1 cellular context compared by ENCODE assay signal in genomic region chr10:70188768-70189167, GRCh38.
TF ChIP-seq lines count a peak whose summit lies in the region.

No MANE protein-coding gene starts in this region.

TF ChIP-seq in IMR-90, 13 proteins besides CTCF, POLR2A, EP300 and RAD21 (continued from another document):
- TF ChIP-seq CHD1 (IDR thresholded peaks at IDR 0.05; ENCODE audit: low read depth, low read length), result no peak
- TF ChIP-seq MAFK (IDR thresholded peaks at IDR 0.05; ENCODE audit: low read depth, low read length), result no peak
- TF ChIP-seq RCOR1 (IDR thresholded peaks at IDR 0.05; ENCODE audit: insufficient replicate concordance, low read length), result no peak
- TF ChIP-seq USF2 (IDR thresholded peaks at IDR 0.05; ENCODE audit: low read depth, low read length), result no peak
- no peak for TF ChIP-seq MXI1 (IDR thresholded peaks at IDR 0.05; ENCODE audit: borderline replicate concordance, low read depth, low read length)
- TF ChIP-seq SMC3 (IDR thresholded peaks at IDR 0.05; ENCODE audit: low read depth, low read length), result no peak
- TF ChIP-seq FOS (IDR thresholded peaks at IDR 0.05; ENCODE audit: low read depth, low read length), result no peak
- TF ChIP-seq, protein P1, sequence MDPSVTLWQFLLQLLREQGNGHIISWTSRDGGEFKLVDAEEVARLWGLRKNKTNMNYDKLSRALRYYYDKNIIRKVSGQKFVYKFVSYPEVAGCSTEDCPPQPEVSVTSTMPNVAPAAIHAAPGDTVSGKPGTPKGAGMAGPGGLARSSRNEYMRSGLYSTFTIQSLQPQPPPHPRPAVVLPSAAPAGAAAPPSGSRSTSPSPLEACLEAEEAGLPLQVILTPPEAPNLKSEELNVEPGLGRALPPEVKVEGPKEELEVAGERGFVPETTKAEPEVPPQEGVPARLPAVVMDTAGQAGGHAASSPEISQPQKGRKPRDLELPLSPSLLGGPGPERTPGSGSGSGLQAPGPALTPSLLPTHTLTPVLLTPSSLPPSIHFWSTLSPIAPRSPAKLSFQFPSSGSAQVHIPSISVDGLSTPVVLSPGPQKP (IDR thresholded peaks at IDR 0.05; ENCODE audit: borderline replicate concordance, low read depth, low read length), result no peak
- no peak for TF ChIP-seq RFX5 (IDR thresholded peaks at IDR 0.05; ENCODE audit: low read depth, low read length)
